ENCODE assay signal across 22 cellular contexts in the genomic region with DNA sequence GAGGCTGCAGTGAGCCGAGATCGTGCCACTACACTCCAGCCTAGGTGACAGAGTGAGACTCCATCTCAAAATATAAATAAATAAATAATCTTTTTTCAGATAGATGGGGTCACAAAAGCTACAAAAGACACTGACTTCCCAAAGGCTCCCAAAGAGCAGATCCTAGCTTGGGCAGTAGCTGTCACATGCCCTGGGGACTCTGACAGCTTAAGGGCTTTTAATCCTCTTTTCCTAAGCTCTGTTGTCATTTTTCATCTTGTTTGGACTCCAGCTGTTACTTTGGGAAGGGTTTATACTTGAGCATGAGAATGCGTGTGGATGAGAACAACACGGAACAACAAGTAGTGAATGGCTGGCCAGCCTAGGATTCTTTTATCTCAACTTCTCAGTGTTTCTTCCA.
"Had no signal": no experiment of that assay in that cellular context is flagged by ENCODE, and none has a peak within 500 bp of the region (broad histone marks: within the 10 kb centered on the region; RNA-seq: fewer than 3 reads in every experiment).

No MANE protein-coding gene starts in this region.

- H3K4me2 ChIP-seq: smooth muscle cell had no signal

- H3K4me1 Mint-ChIP-seq: memory B cell; natural killer cell; stimulated activated naive CD8-positive, alpha-beta T cell treated with anti-CD3 and anti-CD28 coated beads, Interleukin-15, amount 100 ng/mL, for 72 hours had no signal

- H3K4me3 ChIP-seq: dorsolateral prefrontal cortex, lung, pancreas, right lobe of liver, smooth muscle cell, suprapubic skin, transverse colon, upper lobe of right lung, uterus had no signal

- H3K27ac ChIP-seq: dorsolateral prefrontal cortex, neutrophil, pancreas, right lobe of liver, suprapubic skin, transverse colon, upper lobe of right lung, uterus had no signal

- H3K9me3 ChIP-seq: neutrophil, pancreas, right lobe of liver, suprapubic skin, transverse colon, upper lobe of right lung, uterus had no signal

- H3K4me1 ChIP-seq: pancreas, right lobe of liver, suprapubic skin, transverse colon, upper lobe of right lung, uterus had no signal

- H3K27me3 Mint-ChIP-seq: memory B cell; stimulated activated naive CD8-positive, alpha-beta T cell treated with anti-CD3 and anti-CD28 coated beads, Interleukin-15, amount 100 ng/mL, for 72 hours had no signal

- H3K27ac Mint-ChIP-seq: memory B cell; natural killer cell; stimulated activated naive CD8-positive, alpha-beta T cell treated with anti-CD3 and anti-CD28 coated beads, Interleukin-15, amount 100 ng/mL, for 72 hours had no signal

- H3K36me3 ChIP-seq: neutrophil, pancreas, right lobe of liver, suprapubic skin, transverse colon, upper lobe of right lung, uterus had no signal

- H3K27me3 ChIP-seq: dorsolateral prefrontal cortex, neutrophil, pancreas, right lobe of liver, suprapubic skin, transverse colon, upper lobe of right lung, uterus had no signal

- ATAC-seq: left lobe of liver; natural killer cell; pancreas; right lobe of liver; stimulated activated naive CD8-positive, alpha-beta T cell treated with anti-CD3 and anti-CD28 coated beads, Interleukin-15, amount 100 ng/mL, for 72 hours; upper lobe of right lung had no signal

- H3K36me3 Mint-ChIP-seq: memory B cell, natural killer cell had no signal

- H3K9me3 Mint-ChIP-seq: memory B cell had no signal

- H3K4me3 Mint-ChIP-seq: memory B cell; natural killer cell; stimulated activated naive CD8-positive, alpha-beta T cell treated with anti-CD3 and anti-CD28 coated beads, Interleukin-15, amount 100 ng/mL, for 72 hours had no signal

- DNase-seq: dorsolateral prefrontal cortex; effector CD4-positive, alpha-beta T cell; head of caudate nucleus; kidney; natural killer cell; pancreas; right lobe of liver; stimulated activated CD4-positive, alpha-beta T cell treated with anti-CD3 and anti-CD28 coated beads, Interleukin-12 subunit alpha, Interleukin-12 subunit beta, amount 100 ng/mL, for 4 hours; stimulated activated CD4-positive, alpha-beta T cell treated with anti-CD3 and anti-CD28 coated beads, Interleukin-1b, Interleukin-23, amount 100 ng/mL, for 48 hours; stimulated activated CD4-positive, alpha-beta T cell treated with anti-CD3 and anti-CD28 coated beads, Interleukin-4, amount 100 ng/mL, for 1 hour; stimulated activated CD8-positive, alpha-beta memory T cell treated with anti-CD3 and anti-CD28 coated beads, Interleukin-4, amount 100 ng/mL, for 48 hours; stimulated activated naive CD4-positive, alpha-beta T cell; stimulated activated naive CD8-positive, alpha-beta T cell treated with anti-CD3 and anti-CD28 coated beads, Interleukin-15, amount 100 ng/mL, for 72 hours; transverse colon; upper lobe of right lung; uterus had no signal
